ENCODE assay signal across 14 cellular contexts in the genomic region with DNA sequence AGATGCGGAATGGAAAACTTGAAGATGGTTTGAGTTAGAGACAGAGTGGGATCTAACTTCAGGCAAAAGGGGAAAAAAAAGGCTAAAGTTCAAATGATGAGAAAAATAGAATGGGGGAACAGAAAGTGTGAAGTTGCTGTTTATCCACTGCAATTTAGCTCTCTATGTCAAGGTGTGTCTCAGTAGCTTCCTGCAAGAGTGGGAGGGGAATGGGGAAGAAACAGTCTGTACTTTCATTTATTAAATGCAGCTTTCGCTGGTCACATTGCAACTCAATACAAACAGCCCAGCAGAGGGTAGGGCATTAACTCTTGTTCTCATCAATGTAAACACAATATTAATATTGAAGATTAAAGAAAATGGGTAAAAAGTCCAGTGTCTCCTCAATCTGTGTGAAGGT.
"Had no signal": no experiment of that assay in that cellular context is flagged by ENCODE, and none has a peak within 500 bp of the region (broad histone marks: within the 10 kb centered on the region; RNA-seq: fewer than 3 reads in every experiment).

No MANE protein-coding gene starts in this region.

- H3K9me3 Mint-ChIP-seq: activated CD4-positive, alpha-beta T cell treated with anti-CD3 and anti-CD28 coated beads, Interleukin-2, amount 10 ng/mL, durations not matched to agents 24 days and 14 days; activated naive CD4-positive, alpha-beta T cell treated with anti-CD3 and anti-CD28 coated beads for 36 hours; neural crest cell; WTC11 had no signal

- H3K27me3 Mint-ChIP-seq: activated CD4-positive, alpha-beta T cell treated with anti-CD3 and anti-CD28 coated beads, Interleukin-2, amount 10 ng/mL, durations not matched to agents 24 days and 14 days had no signal

- H3K27ac ChIP-seq: adrenal gland, colonic mucosa, left lung had no signal

- ATAC-seq: left lung, WTC11 had no signal

- H3K27me3 ChIP-seq: adrenal gland, colonic mucosa, left lung, pancreas, transverse colon had no signal

- H3K4me1 Mint-ChIP-seq: activated CD4-positive, alpha-beta T cell treated with anti-CD3 and anti-CD28 coated beads, Interleukin-2, amount 10 ng/mL, durations not matched to agents 24 days and 14 days; WTC11 had no signal

- H3K4me1 ChIP-seq: adrenal gland, colonic mucosa, left lung had no signal

- H3K27ac Mint-ChIP-seq: activated CD4-positive, alpha-beta T cell treated with anti-CD3 and anti-CD28 coated beads, Interleukin-2, amount 10 ng/mL, durations not matched to agents 24 days and 14 days; activated naive CD4-positive, alpha-beta T cell treated with anti-CD3 and anti-CD28 coated beads for 36 hours; WTC11 had no signal

- FAIRE-seq: frontal cortex, pancreas had no signal

- H3K4me3 ChIP-seq: adrenal gland, colonic mucosa, left lung, pancreas, transverse colon had no signal

- H3K4me3 Mint-ChIP-seq: activated CD4-positive, alpha-beta T cell treated with anti-CD3 and anti-CD28 coated beads, Interleukin-2, amount 10 ng/mL, durations not matched to agents 24 days and 14 days; activated naive CD4-positive, alpha-beta T cell treated with anti-CD3 and anti-CD28 coated beads for 36 hours; neural crest cell; WTC11 had no signal

- DNase-seq: activated CD4-positive, alpha-beta T cell treated with anti-CD3 and anti-CD28 coated beads, Interleukin-2, amount 10 ng/mL, durations not matched to agents 24 days and 14 days; activated naive CD4-positive, alpha-beta T cell treated with anti-CD3 and anti-CD28 coated beads for 36 hours; adrenal gland; caudate nucleus; islet precursor cell; left lung; mesenchymal stem cell; substantia nigra; transverse colon had no signal
